ENCODE assay signal across 22 cellular contexts in the genomic region with DNA sequence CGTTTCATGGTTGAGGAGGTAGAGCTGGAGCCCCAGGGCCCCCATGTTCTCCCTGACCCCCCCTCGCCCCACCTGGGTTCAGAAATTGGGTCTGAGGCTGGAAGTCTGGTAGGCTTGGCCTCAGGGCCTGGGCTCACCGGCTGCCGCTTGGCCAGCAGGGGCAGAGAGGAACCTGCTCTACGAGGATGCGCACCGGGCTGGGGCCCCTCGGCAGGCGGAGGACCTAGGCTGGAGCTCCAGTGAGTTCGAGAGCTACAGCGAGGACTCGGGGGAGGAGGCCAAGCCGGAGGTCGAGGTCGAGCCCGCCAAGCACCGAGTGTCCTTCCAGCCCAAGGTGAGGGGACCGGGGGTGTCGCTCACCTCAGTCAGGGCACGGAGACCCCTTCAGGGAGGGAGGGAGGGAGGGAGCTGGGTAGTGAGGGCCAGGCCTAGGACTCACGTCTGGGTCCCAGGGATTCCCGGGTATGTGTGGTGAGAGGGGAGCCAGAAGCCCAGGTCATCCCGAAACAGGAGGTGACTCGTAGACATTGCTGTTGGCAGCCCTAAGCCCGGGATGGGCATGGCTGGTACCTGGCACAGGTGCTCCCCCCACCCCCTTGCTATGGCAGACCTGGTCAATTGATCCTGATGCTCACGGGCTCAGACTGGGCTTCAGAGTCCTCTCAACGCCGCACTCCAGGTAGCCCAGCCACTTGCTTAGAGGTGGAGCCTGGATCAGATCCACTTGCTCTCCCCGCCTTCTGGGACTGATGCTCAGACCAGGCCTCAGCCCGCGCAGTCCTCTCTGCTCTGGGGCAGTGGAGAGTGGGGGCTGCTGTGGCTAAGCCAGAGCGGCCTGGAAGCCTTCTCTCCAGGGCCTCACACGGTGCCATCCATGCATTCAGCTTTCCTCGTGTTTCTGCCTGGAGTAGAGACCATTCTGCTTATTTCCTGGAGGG.
"Had no signal": no experiment of that assay in that cellular context is flagged by ENCODE, and none has a peak within 500 bp of the region (broad histone marks: within the 10 kb centered on the region; RNA-seq: fewer than 3 reads in every experiment).

No MANE protein-coding gene starts in this region.

- ATAC-seq: activated CD8-positive, alpha-beta T cell treated with anti-CD3 and anti-CD28 coated beads, Interleukin-2, amount 10 ng/mL, durations not matched to agents 7 days and 5 days; activated T-helper 17 cell treated with anti-CD3 and anti-CD28 coated beads, Interleukin-2, amount 50 U/mL, for 72 hours had no signal

- H3K4me3 Mint-ChIP-seq: activated CD8-positive, alpha-beta T cell treated with anti-CD3 and anti-CD28 coated beads, Interleukin-2, amount 10 ng/mL, durations not matched to agents 7 days and 5 days; activated naive CD4-positive, alpha-beta T cell treated with anti-CD3 and anti-CD28 coated beads for 36 hours; activated naive CD8-positive, alpha-beta T cell; activated T-helper 17 cell treated with anti-CD3 and anti-CD28 coated beads, Interleukin-2, amount 50 U/mL, for 72 hours; T-helper 2 cell treated with Interferon-gamma antibody and Interleukin-4, amounts not matched to agents 5 μg/mL and 100 μg/mL, for 36 hours had no signal

- H3K36me3 ChIP-seq: SJCRH30 had no signal

- H3K4me1 Mint-ChIP-seq: activated T-helper 17 cell treated with anti-CD3 and anti-CD28 coated beads, Interleukin-2, amount 50 U/mL, for 72 hours had no signal

- H3K4me2 ChIP-seq: KMS-11 had no signal

- H3K9me3 ChIP-seq: SJCRH30 had no signal

- H3K27ac ChIP-seq: KMS-11, SJCRH30 had no signal

- DNase-seq: activated CD4-positive, alpha-beta T cell treated with anti-CD3 and anti-CD28 coated beads for 48 hours; activated CD4-positive, alpha-beta T cell treated with anti-CD3 and anti-CD28 coated beads, Interleukin-2, amount 50 U/mL, for 4 hours; activated CD4-positive, CD25-positive, alpha-beta regulatory T cell treated with anti-CD3 and anti-CD28 coated beads, Interleukin-2, amount 50 U/mL, for 72 hours; activated CD8-positive, alpha-beta T cell treated with anti-CD3 and anti-CD28 coated beads, Interleukin-2, amount 10 ng/mL, durations not matched to agents 7 days and 5 days; activated gamma-delta T cell; activated naive CD4-positive, alpha-beta T cell treated with anti-CD3 and anti-CD28 coated beads for 36 hours; activated T-cell treated with anti-CD3 and anti-CD28 coated beads, Interleukin-2, amount 50 U/mL, for 48 hours; NCI-H1092; NCI-H1417; NCI-H1930; NCI-H2171; NCI-H2227 treated with DMSO at 0.1 percent for 48 hours; NCI-H446 treated with DMSO at 0.1 percent for 48 hours; NCI-H526 treated with DMSO at 0.1 percent for 48 hours; NCI-H82; RPMI8226; SJCRH30; SW 1271 had no signal

- H3K27me3 Mint-ChIP-seq: activated naive CD8-positive, alpha-beta T cell had no signal

- H3K9ac ChIP-seq: KMS-11 had no signal

- H3K4me3 ChIP-seq: SJCRH30 had no signal

- H3K27me3 ChIP-seq: SJCRH30 had no signal

- H3K36me3 Mint-ChIP-seq: activated naive CD8-positive, alpha-beta T cell had no signal

- H3K27ac Mint-ChIP-seq: activated CD8-positive, alpha-beta T cell treated with anti-CD3 and anti-CD28 coated beads, Interleukin-2, amount 10 ng/mL, durations not matched to agents 7 days and 5 days; activated naive CD4-positive, alpha-beta T cell treated with anti-CD3 and anti-CD28 coated beads for 36 hours; activated naive CD8-positive, alpha-beta T cell; activated T-helper 17 cell treated with anti-CD3 and anti-CD28 coated beads, Interleukin-2, amount 50 U/mL, for 72 hours; T-helper 2 cell treated with Interferon-gamma antibody and Interleukin-4, amounts not matched to agents 5 μg/mL and 100 μg/mL, for 36 hours had no signal

- H3K9me3 Mint-ChIP-seq: activated naive CD4-positive, alpha-beta T cell treated with anti-CD3 and anti-CD28 coated beads for 36 hours; activated T-helper 17 cell treated with anti-CD3 and anti-CD28 coated beads, Interleukin-2, amount 50 U/mL, for 72 hours; T-helper 2 cell treated with Interferon-gamma antibody and Interleukin-4, amounts not matched to agents 5 μg/mL and 100 μg/mL, for 36 hours had no signal
